Comparison of ENCODE assay signal across 25 cellular contexts in genomic region chr7:36231406-36231805, GRCh38.
"Had no signal": no experiment of that assay in that cellular context is flagged by ENCODE, and none has a peak within 500 bp of the region (broad histone marks: within the 10 kb centered on the region; RNA-seq: fewer than 3 reads in every experiment).

No MANE protein-coding gene starts in this region.

- DNase-seq: activated CD4-positive, alpha-beta T cell treated with anti-CD3 and anti-CD28 coated beads for 4 hours; activated CD4-positive, alpha-beta T cell treated with anti-CD3 and anti-CD28 coated beads, Interleukin-2, amount 50 U/mL, for 48 hours; activated gamma-delta T cell treated with Interleukin-2 at 50 U/mL for 16 hours; activated T-cell treated with anti-CD3 and anti-CD28 coated beads for 4 hours; colonic mucosa; endodermal cell; heart right ventricle; islet precursor cell; left cardiac atrium; mucosa of descending colon; retina; spleen; stimulated activated CD4-positive, alpha-beta T cell treated with anti-CD3 and anti-CD28 coated beads, Interleukin-4, amount 100 ng/mL, for 24 hours; stimulated activated naive CD4-positive, alpha-beta T cell treated with Interleukin-2 at 50 U/mL for 16 hours; T-helper 1 cell; T-helper 9 cell; trophoblast cell had no signal

- H3K4me1 ChIP-seq: colonic mucosa, vagina had no signal

- H3K9me3 Mint-ChIP-seq: activated naive CD4-positive, alpha-beta T cell treated with anti-CD3 and anti-CD28 coated beads, Interleukin-2, amount 50 U/mL, for 24 hours; activated T-helper 1 cell treated with anti-CD3 and anti-CD28 coated beads, Interleukin-12 subunit alpha, Interleukin-12 subunit beta, Interleukin-2, Interleukin-4 antibody, amounts not matched to agents 30 ng/mL and 10 ng/mL and 1 ng/mL, durations not matched to agents 14 hours and 24 hours and 36 hours; central memory CD8-positive, alpha-beta T cell; endodermal cell; neural crest cell; WTC11 had no signal

- H3K9me3 ChIP-seq: breast epithelium, colonic mucosa, heart right ventricle, mucosa of descending colon, spleen, vagina had no signal

- H3K4me3 ChIP-seq: breast epithelium, colonic mucosa, heart right ventricle, mucosa of descending colon, spleen, vagina had no signal

- H3K4me3 Mint-ChIP-seq: activated naive CD4-positive, alpha-beta T cell treated with anti-CD3 and anti-CD28 coated beads, Interleukin-2, amount 50 U/mL, for 24 hours; activated T-helper 1 cell treated with anti-CD3 and anti-CD28 coated beads, Interleukin-12 subunit alpha, Interleukin-12 subunit beta, Interleukin-2, Interleukin-4 antibody, amounts not matched to agents 30 ng/mL and 10 ng/mL and 1 ng/mL, durations not matched to agents 14 hours and 24 hours and 36 hours; central memory CD8-positive, alpha-beta T cell; endodermal cell; neural crest cell; WTC11 had no signal

- H3K27ac ChIP-seq: breast epithelium, colonic mucosa, epithelial cell of prostate, spleen, vagina had no signal

- H3K27ac Mint-ChIP-seq: activated naive CD4-positive, alpha-beta T cell treated with anti-CD3 and anti-CD28 coated beads, Interleukin-2, amount 50 U/mL, for 24 hours; activated T-helper 1 cell treated with anti-CD3 and anti-CD28 coated beads, Interleukin-12 subunit alpha, Interleukin-12 subunit beta, Interleukin-2, Interleukin-4 antibody, amounts not matched to agents 30 ng/mL and 10 ng/mL and 1 ng/mL, durations not matched to agents 14 hours and 24 hours and 36 hours; endodermal cell; WTC11 had no signal

- H3K36me3 ChIP-seq: breast epithelium, colonic mucosa, heart right ventricle, vagina had no signal

- H3K27me3 Mint-ChIP-seq: activated naive CD4-positive, alpha-beta T cell treated with anti-CD3 and anti-CD28 coated beads, Interleukin-2, amount 50 U/mL, for 24 hours; central memory CD8-positive, alpha-beta T cell had no signal

- H3K36me3 Mint-ChIP-seq: activated naive CD4-positive, alpha-beta T cell treated with anti-CD3 and anti-CD28 coated beads, Interleukin-2, amount 50 U/mL, for 24 hours; WTC11 had no signal

- H3K27me3 ChIP-seq: breast epithelium, colonic mucosa, heart right ventricle, spleen, vagina had no signal

- H3K4me1 Mint-ChIP-seq: activated naive CD4-positive, alpha-beta T cell treated with anti-CD3 and anti-CD28 coated beads, Interleukin-2, amount 50 U/mL, for 24 hours; central memory CD8-positive, alpha-beta T cell; neural crest cell had no signal

- ATAC-seq: heart right ventricle, left cardiac atrium, mucosa of descending colon, WTC11 had no signal
